In the genomic region with DNA sequence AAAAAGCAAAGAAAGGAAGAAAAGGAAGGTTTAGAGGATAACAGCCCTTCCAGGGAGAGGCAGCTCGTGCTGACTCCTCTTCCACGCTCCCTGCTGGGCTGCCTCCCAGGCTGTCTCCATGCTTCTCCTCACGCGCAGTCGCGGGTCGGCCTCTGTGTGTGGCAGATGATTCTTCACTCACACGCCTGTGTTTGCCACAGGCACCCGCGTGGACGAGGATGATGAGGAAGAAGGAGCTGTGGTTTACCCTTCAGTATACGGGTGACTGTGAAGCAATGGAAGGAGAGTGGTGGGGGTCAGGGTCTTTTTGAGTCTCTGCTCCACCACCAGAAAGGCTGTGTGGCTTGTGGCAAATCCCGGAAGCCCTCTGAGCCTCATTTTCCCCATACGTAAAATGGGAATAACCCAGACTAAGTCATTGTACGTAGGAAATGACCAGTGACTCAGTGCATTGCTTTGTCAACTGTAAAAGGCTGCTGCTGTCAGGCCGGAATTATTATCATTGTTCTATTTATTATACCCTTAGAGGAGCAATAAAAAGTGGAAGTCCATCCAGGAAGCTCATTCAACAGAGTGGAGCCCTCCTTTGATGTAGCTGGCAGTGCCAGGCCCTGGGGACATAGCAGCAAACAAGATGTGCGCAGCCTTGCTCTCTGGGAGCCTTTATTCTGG, we compare ENCODE assay signal across 22 cellular contexts. TPM values are rescaled to one million over a fixed set of nuclear protein-coding genes. Genes with fewer than 3 reads are reported as not detected.
"Had no signal": no experiment of that assay in that cellular context is flagged by ENCODE, and none has a peak within 500 bp of the region (broad histone marks: within the 10 kb centered on the region; RNA-seq: fewer than 3 reads in every experiment).

No MANE protein-coding gene starts in this region.

- H3K27ac Mint-ChIP-seq: activated naive CD8-positive, alpha-beta T cell; endodermal cell had no signal

- ATAC-seq: body of pancreas had no signal

- H3K36me3 Mint-ChIP-seq: activated naive CD8-positive, alpha-beta T cell had no signal

- H3K4me3 Mint-ChIP-seq: activated naive CD8-positive, alpha-beta T cell; endodermal cell; nephron had no signal

- H3K4me3 ChIP-seq: body of pancreas, dorsolateral prefrontal cortex, lung, prostate gland, right atrium auricular region, stomach had no signal

- H3K4me1 Mint-ChIP-seq: endodermal cell had no signal

- DNase-seq: activated CD4-positive, alpha-beta T cell treated with anti-CD3 and anti-CD28 coated beads, Interleukin-2, amount 50 U/mL, for 1 hour; activated CD8-positive, alpha-beta memory T cell treated with anti-CD3 and anti-CD28 coated beads for 24 hours; activated CD8-positive, alpha-beta memory T cell treated with anti-CD3 and anti-CD28 coated beads, Interleukin-2, amount 50 U/mL, for 48 hours; amygdala; body of pancreas; dorsolateral prefrontal cortex; endodermal cell; foreskin melanocyte; glutamatergic neuron; hippocampal formation; islet precursor cell; midbrain; stimulated activated CD4-positive, alpha-beta T cell treated with anti-CD3 and anti-CD28 coated beads, Interleukin-2, amount 100 ng/mL, for 24 hours; stomach; trophoblast cell had no signal

- H3K9me3 Mint-ChIP-seq: endodermal cell, nephron had no signal

RNA-seq across cellular contexts. Expression of a gene that starts 11.9 kb away (rescaled TPM):
- total RNA-seq: fibroblast of lung had no signal
- polyA plus RNA-seq: fibroblast of lung had no signal

RNA-seq across cellular contexts. Expression of a gene that starts 30.4 kb away (rescaled TPM):
- total RNA-seq: epithelial cell of proximal tubule, fibroblast of lung, lung, right atrium auricular region had no signal
- polyA plus RNA-seq: fibroblast of lung, lung had no signal

RNA-seq across cellular contexts. Expression of a gene that starts 32.1 kb away (rescaled TPM):
- total RNA-seq: epithelial cell of proximal tubule, fibroblast of lung had no signal
- polyA plus RNA-seq: fibroblast of lung had no signal
